In genomic region chr2:137525644-137526190, GRCh38 we compare ENCODE assay signal across 1 cellular context.
TF ChIP-seq lines count a peak whose summit lies in the region.

No MANE protein-coding gene starts in this region.

TF ChIP-seq in GM12878, 131 proteins besides CTCF, POLR2A, EP300 and RAD21 (continued from another document):
- TF ChIP-seq, protein P1, sequence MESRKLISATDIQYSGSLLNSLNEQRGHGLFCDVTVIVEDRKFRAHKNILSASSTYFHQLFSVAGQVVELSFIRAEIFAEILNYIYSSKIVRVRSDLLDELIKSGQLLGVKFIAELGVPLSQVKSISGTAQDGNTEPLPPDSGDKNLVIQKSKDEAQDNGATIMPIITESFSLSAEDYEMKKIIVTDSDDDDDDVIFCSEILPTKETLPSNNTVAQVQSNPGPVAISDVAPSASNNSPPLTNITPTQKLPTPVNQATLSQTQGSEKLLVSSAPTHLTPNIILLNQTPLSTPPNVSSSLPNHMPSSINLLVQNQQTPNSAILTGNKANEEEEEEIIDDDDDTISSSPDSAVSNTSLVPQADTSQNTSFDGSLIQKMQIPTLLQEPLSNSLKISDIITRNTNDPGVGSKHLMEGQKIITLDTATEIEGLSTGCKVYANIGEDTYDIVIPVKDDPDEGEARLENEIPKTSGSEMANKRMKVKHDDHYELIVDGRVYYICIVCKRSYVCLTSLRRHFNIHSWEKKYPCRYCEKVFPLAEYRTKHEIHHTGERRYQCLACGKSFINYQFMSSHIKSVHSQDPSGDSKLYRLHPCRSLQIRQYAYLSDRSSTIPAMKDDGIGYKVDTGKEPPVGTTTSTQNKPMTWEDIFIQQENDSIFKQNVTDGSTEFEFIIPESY (IDR thresholded peaks at IDR 0.05), result no peak
- TF ChIP-seq NR2C1 (IDR thresholded peaks at IDR 0.05) (no peak), CEBPB (IDR thresholded peaks at IDR 0.05; ENCODE audit: borderline replicate concordance in 1 of 2, low read depth in 2 of 2, low read length in 2 of 2) (no peak), SMARCA5 (IDR thresholded peaks at IDR 0.05) (no peak), ATF3 (IDR thresholded peaks at IDR 0.05; ENCODE audit: borderline replicate concordance, extremely low read depth, low read depth, low read length) (no peak), SMAD5 (IDR thresholded peaks at IDR 0.05; ENCODE audit: low read depth) (no peak), RUNX3 (IDR thresholded peaks at IDR 0.05; ENCODE audit: low read length) (no peak), SIX5 (IDR thresholded peaks at IDR 0.05; ENCODE audit: low read depth, low read length, severe bottlenecking) (no peak), MYC (IDR thresholded peaks at IDR 0.05; ENCODE audit: insufficient read depth, insufficient read length, insufficient replicate concordance, low read length, severe bottlenecking) (no peak), JUND (IDR thresholded peaks at IDR 0.05; ENCODE audit: low read depth, low read length) (no peak)
- TF ChIP-seq, protein P2, sequence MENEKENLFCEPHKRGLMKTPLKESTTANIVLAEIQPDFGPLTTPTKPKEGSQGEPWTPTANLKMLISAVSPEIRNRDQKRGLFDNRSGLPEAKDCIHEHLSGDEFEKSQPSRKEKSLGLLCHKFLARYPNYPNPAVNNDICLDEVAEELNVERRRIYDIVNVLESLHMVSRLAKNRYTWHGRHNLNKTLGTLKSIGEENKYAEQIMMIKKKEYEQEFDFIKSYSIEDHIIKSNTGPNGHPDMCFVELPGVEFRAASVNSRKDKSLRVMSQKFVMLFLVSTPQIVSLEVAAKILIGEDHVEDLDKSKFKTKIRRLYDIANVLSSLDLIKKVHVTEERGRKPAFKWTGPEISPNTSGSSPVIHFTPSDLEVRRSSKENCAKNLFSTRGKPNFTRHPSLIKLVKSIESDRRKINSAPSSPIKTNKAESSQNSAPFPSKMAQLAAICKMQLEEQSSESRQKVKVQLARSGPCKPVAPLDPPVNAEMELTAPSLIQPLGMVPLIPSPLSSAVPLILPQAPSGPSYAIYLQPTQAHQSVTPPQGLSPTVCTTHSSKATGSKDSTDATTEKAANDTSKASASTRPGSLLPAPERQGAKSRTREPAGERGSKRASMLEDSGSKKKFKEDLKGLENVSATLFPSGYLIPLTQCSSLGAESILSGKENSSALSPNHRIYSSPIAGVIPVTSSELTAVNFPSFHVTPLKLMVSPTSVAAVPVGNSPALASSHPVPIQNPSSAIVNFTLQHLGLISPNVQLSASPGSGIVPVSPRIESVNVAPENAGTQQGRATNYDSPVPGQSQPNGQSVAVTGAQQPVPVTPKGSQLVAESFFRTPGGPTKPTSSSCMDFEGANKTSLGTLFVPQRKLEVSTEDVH (IDR thresholded peaks at IDR 0.05; ENCODE audit: low read depth, partially characterized antibody), result no peak
